ENCODE assay signal across 18 cellular contexts in genomic region chr22:41826001-41826400, GRCh38. TPM values are rescaled to one million over a fixed set of nuclear protein-coding genes. Genes with fewer than 3 reads are reported as not detected.
DNase-seq lines count a peak whose midpoint lies in the region; ATAC-seq, FAIRE-seq and TF ChIP-seq lines count a peak whose summit lies in the region.
"Had no signal": no experiment of that assay in that cellular context is flagged by ENCODE, and none has a peak within 500 bp of the region (broad histone marks: within the 10 kb centered on the region; RNA-seq: fewer than 3 reads in every experiment).

No MANE protein-coding gene starts in this region.

- peaks cover 70% of the 10 kb centered on the region for H3K4me1 Mint-ChIP-seq in dendritic cell treated with granulocyte-macrophage colony-stimulating factor and Interleukin-4, amounts not matched to agents 40 ng/mL and 50 ng/mL, for 4 days (ENCODE audit: low read depth)
- H3K4me1 Mint-ChIP-seq in natural killer cell treated with Interleukin-12 subunit alpha and Interleukin-12 subunit beta and Interleukin-15 and Interleukin-18, amount 100 ng/mL, for 72 hours (ENCODE audit: low read depth in 2 of 2), result peaks cover 31 to 43% of the 10 kb centered on the region in 2 donors

- H3K4me1 ChIP-seq in BLaER1 (peaks cover 53% of the 10 kb centered on the region), HepG2 (ENCODE audit: insufficient read depth, low read length) (peaks cover 10% of the 10 kb centered on the region; the same call in 1 of the 2 replicates), psoas muscle (peaks cover 28% of the 10 kb centered on the region), SJCRH30 (peaks cover 44% of the 10 kb centered on the region)

- peaks cover 48% of the 10 kb centered on the region for H3K36me3 ChIP-seq in BLaER1
- H3K36me3 ChIP-seq in HepG2 (replicated peaks in 1 of 2; ENCODE audit: control insufficient read depth in 1 of 2, insufficient read depth in 2 of 2, low read length in 2 of 2), result peaks cover 1 to 20% of the 10 kb centered on the region in 2 experiments; a peak in 1 of 5 replicates
- H3K36me3 ChIP-seq in psoas muscle (ENCODE audit: insufficient read depth in 1 of 2, low read depth in 1 of 2), result peaks cover 0 to 4% of the 10 kb centered on the region in 2 donors
- H3K36me3 ChIP-seq in SJCRH30, result no peaks in the 10 kb centered on the region

- H2AFZ ChIP-seq in HepG2 (ENCODE audit: low read length), result no peak overlapping the region

- DNase-seq in HepG2 (ENCODE audit: low spot score) (no peak), psoas muscle (no peak), SJCRH30 (no peak), SHP77 (lab: John Stamatoyannopoulos, UW) (no peak), RCC 7860 (ENCODE audit: low spot score) (no peak)
- DNase-seq in natural killer cell treated with Interleukin-12 subunit alpha and Interleukin-12 subunit beta and Interleukin-15 and Interleukin-18, amount 100 ng/mL, for 72 hours (ENCODE audit: low spot score), result no peak
- DNase-seq: activated CD8-positive, alpha-beta memory T cell treated with anti-CD3 and anti-CD28 coated beads for 24 hours; hippocampal formation; NCI-H1105 treated with DMSO at 0.1 percent for 48 hours; stimulated activated naive B cell treated with anti-CD40 and anti-IgM and Interleukin-4, amounts not matched to agents 10 μg/mL and 1 μg/mL and 100 μg/mL, for 72 hours had no signal

- peaks cover 23% of the 10 kb centered on the region for H3K36me3 Mint-ChIP-seq in dendritic cell treated with granulocyte-macrophage colony-stimulating factor and Interleukin-4, amounts not matched to agents 40 ng/mL and 50 ng/mL, for 4 days (ENCODE audit: low read depth)
- no peaks in the 10 kb centered on the region for H3K36me3 Mint-ChIP-seq in natural killer cell treated with Interleukin-12 subunit alpha and Interleukin-12 subunit beta and Interleukin-15 and Interleukin-18, amount 100 ng/mL, for 72 hours

- no peaks in the 10 kb centered on the region for H3K27me3 Mint-ChIP-seq in dendritic cell treated with granulocyte-macrophage colony-stimulating factor and Interleukin-4, amounts not matched to agents 40 ng/mL and 50 ng/mL, for 4 days
- H3K27me3 Mint-ChIP-seq in natural killer cell treated with Interleukin-12 subunit alpha and Interleukin-12 subunit beta and Interleukin-15 and Interleukin-18, amount 100 ng/mL, for 72 hours, result no peaks in the 10 kb centered on the region
- H3K27me3 Mint-ChIP-seq: stimulated activated naive B cell treated with anti-CD40 and anti-IgM and Interleukin-4, amounts not matched to agents 10 μg/mL and 1 μg/mL and 100 μg/mL, for 72 hours had no signal

- FAIRE-seq in HepG2 (lab: Jason Lieb, UNC) (no peak), RCC 7860 (lab: Jason Lieb, UNC) (no peak)
- FAIRE-seq: A549, H54, keratinocyte had no signal

- H3K27me3 ChIP-seq in BLaER1 (no peaks in the 10 kb centered on the region), HepG2 (ENCODE audit: control insufficient read depth in 1 of 2, insufficient read depth in 2 of 2, low read length in 2 of 2) (no peaks in the 10 kb centered on the region), psoas muscle (ENCODE audit: insufficient read depth in 3 of 3, low read length in 2 of 3) (no peaks in the 10 kb centered on the region), SJCRH30 (no peaks in the 10 kb centered on the region)

- H3K9me3 ChIP-seq in BLaER1 (no peaks in the 10 kb centered on the region), HepG2 (ENCODE audit: low read length) (no peaks in the 10 kb centered on the region), psoas muscle (no peaks in the 10 kb centered on the region), SJCRH30 (replicated peaks) (no peaks in the 10 kb centered on the region)
- H3K9me3 ChIP-seq: A549 had no signal

- TF ChIP-seq EP300 in HepG2 (IDR thresholded peaks at IDR 0.05; ENCODE audit: low read depth in 2 of 2, low read length in 2 of 2) (no peak), HepG2 (CRISPR knock-in tag; IDR thresholded peaks at IDR 0.05; ENCODE audit: borderline replicate concordance) (no peak)

- H3K9ac ChIP-seq in BLaER1, result 0 out of 2 replicates have a peak overlapping the region, but pooled peaks have one; percentile 19
- no peak overlapping the region for H3K9ac ChIP-seq in HepG2 (ENCODE audit: insufficient read depth, low read depth, low read length)

- TF ChIP-seq RAD21 in HepG2 (CRISPR knock-in tag; IDR thresholded peaks at IDR 0.05), result no peak

- ATAC-seq in HepG2 (no peak), psoas muscle (peak in 3 of 4 donors; percentile 1 to 10 (median 9))
- no peak for ATAC-seq in natural killer cell treated with Interleukin-12 subunit alpha and Interleukin-12 subunit beta and Interleukin-15 and Interleukin-18, amount 100 ng/mL, for 72 hours
- ATAC-seq: A549; stimulated activated naive B cell treated with anti-CD40 and anti-IgM and Interleukin-4, amounts not matched to agents 10 μg/mL and 1 μg/mL and 100 μg/mL, for 72 hours; WTC11 had no signal

- TF ChIP-seq POLR2A in HepG2 (IDR thresholded peaks at IDR 0.05; ENCODE audit: insufficient read depth in 1 of 2, low read depth in 2 of 2, low read length in 2 of 2), result no peak

- CTCF ChIA-PET in HepG2 (lab: Yijun Ruan, JAX; ENCODE audit: low intra/inter-chr PET ratio, low total read pairs), result no interaction called here

- H3K4me2 ChIP-seq in BLaER1 (no peak overlapping the region), HepG2 (ENCODE audit: low read depth, low read length) (no peak overlapping the region)
- H3K4me2 ChIP-seq: A549 had no signal

- POLR2A ChIA-PET in HepG2 (lab: Yijun Ruan, JAX), result interaction anchor here (1.5 kb wide), 1 partner anchor 25 kb away, joined by 3 read pairs; the partner anchor contains the start of gene CCDC134

- no peaks in the 10 kb centered on the region for H3K9me3 Mint-ChIP-seq in dendritic cell treated with granulocyte-macrophage colony-stimulating factor and Interleukin-4, amounts not matched to agents 40 ng/mL and 50 ng/mL, for 4 days
- H3K9me3 Mint-ChIP-seq in natural killer cell treated with Interleukin-12 subunit alpha and Interleukin-12 subunit beta and Interleukin-15 and Interleukin-18, amount 100 ng/mL, for 72 hours, result no peaks in the 10 kb centered on the region
- H3K9me3 Mint-ChIP-seq: activated T-helper 1 cell treated with anti-CD3 and anti-CD28 coated beads, Interleukin-12 subunit alpha, Interleukin-12 subunit beta, Interleukin-2, Interleukin-4 antibody, amounts not matched to agents 30 ng/mL and 10 ng/mL and 1 ng/mL, durations not matched to agents 14 hours and 24 hours and 36 hours; stimulated activated naive B cell treated with anti-CD40 and anti-IgM and Interleukin-4, amounts not matched to agents 10 μg/mL and 1 μg/mL and 100 μg/mL, for 72 hours; WTC11 had no signal

- TF ChIP-seq CTCF in HepG2 (CRISPR knock-in tag; IDR thresholded peaks at IDR 0.05) (no peak), psoas muscle (IDR thresholded peaks at IDR 0.05) (no peak)

- H3K79me2 ChIP-seq in HepG2 (ENCODE audit: insufficient read depth, low read length), result no peaks in the 10 kb centered on the region

- WGBS in HepG2 (ENCODE audit: low lambda C conversion rate), result no CpG with 5 or more reads among the region's 3 CpGs
- 46 to 50% (median 49%) methylated on average over 3 of the region's 3 CpGs for WGBS in psoas muscle, 3 donors

- H3K27ac ChIP-seq in BLaER1 (peak overlapping the region; percentile 60; the same call in 1 of the 2 replicates), HepG2 (ENCODE audit: extremely low read length, insufficient read depth, low read length) (peak overlapping the region; percentile 28), psoas muscle (peak overlapping the region; percentile 74), SJCRH30 (no peak overlapping the region)
- H3K27ac ChIP-seq: A549, C4-2B had no signal

- no peak overlapping the region for H3K4me3 Mint-ChIP-seq in dendritic cell treated with granulocyte-macrophage colony-stimulating factor and Interleukin-4, amounts not matched to agents 40 ng/mL and 50 ng/mL, for 4 days
- no peak overlapping the region for H3K4me3 Mint-ChIP-seq in natural killer cell treated with Interleukin-12 subunit alpha and Interleukin-12 subunit beta and Interleukin-15 and Interleukin-18, amount 100 ng/mL, for 72 hours
- H3K4me3 Mint-ChIP-seq: activated T-helper 1 cell treated with anti-CD3 and anti-CD28 coated beads, Interleukin-12 subunit alpha, Interleukin-12 subunit beta, Interleukin-2, Interleukin-4 antibody, amounts not matched to agents 30 ng/mL and 10 ng/mL and 1 ng/mL, durations not matched to agents 14 hours and 24 hours and 36 hours; stimulated activated naive B cell treated with anti-CD40 and anti-IgM and Interleukin-4, amounts not matched to agents 10 μg/mL and 1 μg/mL and 100 μg/mL, for 72 hours; WTC11 had no signal

- peak overlapping the region; percentile 99 for H3K27ac Mint-ChIP-seq in dendritic cell treated with granulocyte-macrophage colony-stimulating factor and Interleukin-4, amounts not matched to agents 40 ng/mL and 50 ng/mL, for 4 days
- peak overlapping the region in 1 of 2 donors; percentile 89 for H3K27ac Mint-ChIP-seq in natural killer cell treated with Interleukin-12 subunit alpha and Interleukin-12 subunit beta and Interleukin-15 and Interleukin-18, amount 100 ng/mL, for 72 hours

- intact Hi-C loops in dendritic cell treated with granulocyte-macrophage colony-stimulating factor and Interleukin-4, amounts not matched to agents 40 ng/mL and 50 ng/mL, for 4 days (cut with micrococcal nuclease), result no loop called here
- intact Hi-C loops in HepG2 (cut with micrococcal nuclease; ENCODE audit: unreplicated experiment) (no loop called here), psoas muscle (cut with DNase I) (no loop called here)

- no peak overlapping the region for H3K4me3 ChIP-seq in BLaER1
- H3K4me3 ChIP-seq in HepG2 (replicated peaks in 1 of 3; ENCODE audit: insufficient read depth in 1 of 3, low read depth in 2 of 3, low read length in 3 of 3), result no peak overlapping the region
- H3K4me3 ChIP-seq in psoas muscle, result peak overlapping the region; percentile 11
- no peak overlapping the region for H3K4me3 ChIP-seq in SJCRH30
- H3K4me3 ChIP-seq: A549 had no signal

- peaks cover 11% of the 10 kb centered on the region; the same call in 1 of the 2 replicates for H4K20me1 ChIP-seq in BLaER1
- no peaks in the 10 kb centered on the region for H4K20me1 ChIP-seq in HepG2 (ENCODE audit: insufficient read depth, low read length)

- BruUV-seq in HepG2 (replicated peaks; lab: Mats Ljungman, UMichigan), result no TSS peak

- in situ Hi-C loops in HepG2 (cut with HindIII; ENCODE audit: extremely low pct_ligation_motif_present, low pct_unique_long_range_greater_than_20kb), result no loop called here

RNA-seq across cellular contexts. Expression of gene SREBF2, which starts 6.9 kb away (rescaled TPM):
- total RNA-seq in HepG2 (2016; rRNA removed; fragmentation: Illumina TruSeq; extraction: Trizol) (30.2 and 53.8 TPM in 2 replicates), psoas muscle (10 to 100 TPM; 36.3 to 47.0 (median 43.6) TPM)
- total RNA-seq in HepG2 (2016; cell fraction: cytosol; rRNA removed; fragmentation: Illumina TruSeq; extraction: Trizol; ENCODE audit: low read depth), result 14.0 and 16.6 TPM in 2 replicates
- total RNA-seq in HepG2 (2016; cell fraction: insoluble cytoplasmic fraction; rRNA removed; fragmentation: Illumina TruSeq; extraction: Trizol), result 28.0 and 53.2 TPM in 2 replicates
- total RNA-seq in HepG2 (2016; cell fraction: membrane; rRNA removed; fragmentation: Illumina TruSeq; extraction: Trizol), result 33.3 and 36.0 TPM in 2 replicates
- 57.4 and 66.5 TPM in 2 replicates for total RNA-seq in HepG2 (2016; cell fraction: nucleus; rRNA removed; fragmentation: Illumina TruSeq; extraction: Trizol)
- polyA plus RNA-seq in HepG2 (2011; rRNA removed) (72.6 and 108 TPM in 2 replicates), psoas muscle (10 to 100 TPM; 21.0 to 24.1 (median 23.8) TPM)
- 70.5 and 75.9 TPM in 2 replicates for polyA plus RNA-seq in HepG2 (2011; cell fraction: cytosol; rRNA removed)
- 163 and 208 TPM in 2 replicates for polyA plus RNA-seq in HepG2 (2011; cell fraction: nucleus; rRNA removed)
- polyA plus RNA-seq in HepG2 (2012), result 109 and 143 TPM in 2 replicates
- 6.9 and 7.8 TPM in 2 replicates for polyA plus RNA-seq in HepG2 (2016; cell fraction: cytosol; fragmentation: Illumina TruSeq; extraction: Trizol; ENCODE audit: low read depth)
- 26.3 and 34.3 TPM in 2 replicates for polyA plus RNA-seq in HepG2 (2016; cell fraction: insoluble cytoplasmic fraction; fragmentation: Illumina TruSeq; extraction: Trizol; ENCODE audit: low read depth)
- 19.9 and 23.8 TPM in 2 replicates for polyA plus RNA-seq in HepG2 (2016; cell fraction: membrane; fragmentation: Illumina TruSeq; extraction: Trizol; ENCODE audit: low read depth)
- polyA plus RNA-seq in HepG2 (2016; cell fraction: nucleus; fragmentation: Illumina TruSeq; extraction: Trizol; ENCODE audit: insufficient read depth, low read depth), result 92.3 and 92.9 TPM in 2 replicates
- 105 and 167 TPM in 2 replicates for polyA minus RNA-seq in HepG2 (2011; rRNA and poly(A)+ RNA removed; ENCODE audit: low replicate concordance)
- polyA minus RNA-seq in HepG2 (2011; cell fraction: cytosol; rRNA and poly(A)+ RNA removed), result 56.3 and 97.6 TPM in 2 replicates
- 62.8 and 87.4 TPM in 2 replicates for polyA minus RNA-seq in HepG2 (2011; cell fraction: nucleus; rRNA and poly(A)+ RNA removed)
- total RNA-seq in SJCRH30 (2014; rRNA removed; shearing (Covaris generic)), result 100 and 103 TPM in 2 replicates
- total RNA-seq in natural killer cell treated with Interleukin-12 subunit alpha and Interleukin-12 subunit beta and Interleukin-15 and Interleukin-18, amount 100 ng/mL, for 72 hours, result 100 to 1,000 TPM; 205 to 211 TPM

RNA-seq across cellular contexts. Expression of gene CCDC134, which starts 25.5 kb away (rescaled TPM):
- 11.3 and 17.4 TPM in 2 replicates for total RNA-seq in HepG2 (2016; rRNA removed; fragmentation: Illumina TruSeq; extraction: Trizol)
- 40.7 and 41.5 TPM in 2 replicates for total RNA-seq in HepG2 (2016; cell fraction: cytosol; rRNA removed; fragmentation: Illumina TruSeq; extraction: Trizol; ENCODE audit: low read depth)
- total RNA-seq in HepG2 (2016; cell fraction: insoluble cytoplasmic fraction; rRNA removed; fragmentation: Illumina TruSeq; extraction: Trizol), result 11.5 and 17.3 TPM in 2 replicates
- 12.5 and 13.5 TPM in 2 replicates for total RNA-seq in HepG2 (2016; cell fraction: membrane; rRNA removed; fragmentation: Illumina TruSeq; extraction: Trizol)
- total RNA-seq in HepG2 (2016; cell fraction: nucleus; rRNA removed; fragmentation: Illumina TruSeq; extraction: Trizol), result 21.6 and 24.7 TPM in 2 replicates
- polyA plus RNA-seq in HepG2 (2011; rRNA removed), result 4.8 and 5.6 TPM in 2 replicates
- 3.7 and 5.6 TPM in 2 replicates for polyA plus RNA-seq in HepG2 (2011; cell fraction: cytosol; rRNA removed)
- polyA plus RNA-seq in HepG2 (2011; cell fraction: nucleus; rRNA removed), result 6.9 and 7.1 TPM in 2 replicates
- 2.7 and 2.8 TPM in 2 replicates for polyA plus RNA-seq in HepG2 (2012)
- polyA plus RNA-seq in HepG2 (2016; cell fraction: cytosol; fragmentation: Illumina TruSeq; extraction: Trizol; ENCODE audit: low read depth), result 1.8 and 2.0 TPM in 2 replicates
- polyA plus RNA-seq in HepG2 (2016; cell fraction: insoluble cytoplasmic fraction; fragmentation: Illumina TruSeq; extraction: Trizol; ENCODE audit: low read depth), result 4.4 TPM in 2 replicates
- polyA plus RNA-seq in HepG2 (2016; cell fraction: membrane; fragmentation: Illumina TruSeq; extraction: Trizol; ENCODE audit: low read depth), result 2.2 and 2.7 TPM in 2 replicates
- 18.6 and 19.9 TPM in 2 replicates for polyA plus RNA-seq in HepG2 (2016; cell fraction: nucleus; fragmentation: Illumina TruSeq; extraction: Trizol; ENCODE audit: insufficient read depth, low read depth)
- 14.6 and 21.4 TPM in 2 replicates for polyA minus RNA-seq in HepG2 (2011; rRNA and poly(A)+ RNA removed; ENCODE audit: low replicate concordance)
- polyA minus RNA-seq in HepG2 (2011; cell fraction: cytosol; rRNA and poly(A)+ RNA removed), result 9.4 and 9.7 TPM in 2 replicates
- polyA minus RNA-seq in HepG2 (2011; cell fraction: nucleus; rRNA and poly(A)+ RNA removed), result 6.3 and 8.3 TPM in 2 replicates
- 1 to 10 TPM; 2.8 to 7.7 (median 5.5) TPM for total RNA-seq in psoas muscle
- 1 to 10 TPM; 2.2 to 7.8 (median 3.9) TPM for polyA plus RNA-seq in psoas muscle
- total RNA-seq in SJCRH30 (2014; rRNA removed; shearing (Covaris generic)), result 19.8 and 21.2 TPM in 2 replicates
- total RNA-seq in natural killer cell treated with Interleukin-12 subunit alpha and Interleukin-12 subunit beta and Interleukin-15 and Interleukin-18, amount 100 ng/mL, for 72 hours, result 10 to 100 TPM; 25.1 to 26.3 TPM

Comparison
In these comparisons a context has a peak if more than half of its experiments do, and no peak if none do; other contexts are left out.
1. ATAC-seq: peak in psoas muscle (3 of 4); none in HepG2 (single experiment) and natural killer cell treated with Interleukin-12 subunit alpha and Interleukin-12 subunit beta and Interleukin-15 and Interleukin-18, amount 100 ng/mL, for 72 hours (0 of 2).